Comparison of ENCODE assay signal across 1 cellular context in the genomic region with DNA sequence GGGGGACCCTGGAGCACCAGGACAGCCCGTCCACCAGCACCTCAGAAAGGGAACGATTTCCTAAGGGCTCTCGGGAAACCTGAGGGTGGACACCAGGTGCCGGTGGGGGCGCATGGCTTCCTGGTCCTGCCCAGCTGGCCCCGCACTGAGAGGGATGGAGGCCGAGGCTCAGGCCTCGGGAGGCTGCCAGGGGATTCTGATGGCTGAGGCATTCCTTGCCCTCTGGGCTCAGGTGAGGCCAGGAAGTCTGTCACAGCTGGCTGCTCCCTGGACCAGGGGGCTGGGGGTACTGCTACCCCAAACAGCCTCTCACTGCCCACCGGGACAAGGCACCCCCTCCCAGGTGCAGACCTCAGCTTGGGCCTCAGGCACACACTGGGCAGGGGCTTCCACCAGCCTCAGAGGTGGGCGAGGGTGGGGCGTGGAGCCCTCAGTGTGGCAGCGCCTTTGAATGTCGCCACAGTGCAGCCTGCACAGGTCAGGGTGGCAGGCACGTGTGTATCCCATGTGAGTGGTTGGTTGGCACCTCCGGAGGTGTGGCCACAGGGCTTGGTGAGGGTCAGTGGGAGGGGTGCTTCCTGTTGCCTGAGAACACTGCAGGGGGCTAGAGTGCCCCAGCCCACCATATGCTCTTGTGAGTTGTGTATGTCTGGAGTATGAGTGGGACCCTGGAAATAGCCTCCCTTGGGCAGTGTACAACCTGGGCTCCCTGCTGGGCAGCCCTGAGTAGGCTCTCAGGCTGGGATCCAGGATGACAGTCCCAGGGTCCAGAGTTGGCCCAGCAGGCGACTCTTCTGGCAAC.
TF ChIP-seq lines count a peak whose summit lies in the region.

No MANE protein-coding gene starts in this region.

TF ChIP-seq in H1, 55 proteins besides CTCF, POLR2A, EP300 and RAD21:
- no peak for TF ChIP-seq SIRT6 (IDR thresholded peaks at IDR 0.05; ENCODE audit: low read length)
- TF ChIP-seq NRF1 (IDR thresholded peaks at IDR 0.05; ENCODE audit: low read depth, low read length): no peak
- no peak for TF ChIP-seq SUZ12 (IDR thresholded peaks at IDR 0.05; ENCODE audit: low read length)
- no peak for TF ChIP-seq CHD1 (IDR thresholded peaks at IDR 0.05; ENCODE audit: low read depth, low read length)
- no peak for TF ChIP-seq TEAD4 (IDR thresholded peaks at IDR 0.05; ENCODE audit: low read depth, low read length)
- TF ChIP-seq MAFK (IDR thresholded peaks at IDR 0.05; ENCODE audit: low read depth, low read length): no peak
- TF ChIP-seq BRCA1 (IDR thresholded peaks at IDR 0.05; ENCODE audit: low read depth, low read length): no peak
- TF ChIP-seq, protein P1, sequence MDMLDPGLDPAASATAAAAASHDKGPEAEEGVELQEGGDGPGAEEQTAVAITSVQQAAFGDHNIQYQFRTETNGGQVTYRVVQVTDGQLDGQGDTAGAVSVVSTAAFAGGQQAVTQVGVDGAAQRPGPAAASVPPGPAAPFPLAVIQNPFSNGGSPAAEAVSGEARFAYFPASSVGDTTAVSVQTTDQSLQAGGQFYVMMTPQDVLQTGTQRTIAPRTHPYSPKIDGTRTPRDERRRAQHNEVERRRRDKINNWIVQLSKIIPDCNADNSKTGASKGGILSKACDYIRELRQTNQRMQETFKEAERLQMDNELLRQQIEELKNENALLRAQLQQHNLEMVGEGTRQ (IDR thresholded peaks at IDR 0.05; ENCODE audit: low read length): no peak
- TF ChIP-seq SIN3A (conservative IDR thresholded peaks at IDR 0.05 in 1 of 2, IDR thresholded peaks at IDR 0.05 in 1 of 2; ENCODE audit: low read depth in 1 of 2, low read length in 2 of 2): no peak
- TF ChIP-seq RNF2 (IDR thresholded peaks at IDR 0.05; ENCODE audit: borderline replicate concordance, low read depth, low read length, missing control alignments, poor library complexity, severe bottlenecking): no peak
- no peak for TF ChIP-seq CHD2 (IDR thresholded peaks at IDR 0.05; ENCODE audit: low read length)
- no peak for TF ChIP-seq CREB1 (IDR thresholded peaks at IDR 0.05)
- no peak for TF ChIP-seq SP4 (IDR thresholded peaks at IDR 0.05; ENCODE audit: low read length)
- TF ChIP-seq, protein P2, sequence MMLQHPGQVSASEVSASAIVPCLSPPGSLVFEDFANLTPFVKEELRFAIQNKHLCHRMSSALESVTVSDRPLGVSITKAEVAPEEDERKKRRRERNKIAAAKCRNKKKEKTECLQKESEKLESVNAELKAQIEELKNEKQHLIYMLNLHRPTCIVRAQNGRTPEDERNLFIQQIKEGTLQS (IDR thresholded peaks at IDR 0.05; ENCODE audit: insufficient read depth, low read depth, low read length): no peak
- TF ChIP-seq EGR1 (IDR thresholded peaks at IDR 0.05; ENCODE audit: borderline replicate concordance, low read depth, low read length): no peak
- no peak for TF ChIP-seq PHF8 (conservative IDR thresholded peaks at IDR 0.05; ENCODE audit: low read depth, low read length)
